Comparison of ENCODE assay signal across 17 cellular contexts in the genomic region with DNA sequence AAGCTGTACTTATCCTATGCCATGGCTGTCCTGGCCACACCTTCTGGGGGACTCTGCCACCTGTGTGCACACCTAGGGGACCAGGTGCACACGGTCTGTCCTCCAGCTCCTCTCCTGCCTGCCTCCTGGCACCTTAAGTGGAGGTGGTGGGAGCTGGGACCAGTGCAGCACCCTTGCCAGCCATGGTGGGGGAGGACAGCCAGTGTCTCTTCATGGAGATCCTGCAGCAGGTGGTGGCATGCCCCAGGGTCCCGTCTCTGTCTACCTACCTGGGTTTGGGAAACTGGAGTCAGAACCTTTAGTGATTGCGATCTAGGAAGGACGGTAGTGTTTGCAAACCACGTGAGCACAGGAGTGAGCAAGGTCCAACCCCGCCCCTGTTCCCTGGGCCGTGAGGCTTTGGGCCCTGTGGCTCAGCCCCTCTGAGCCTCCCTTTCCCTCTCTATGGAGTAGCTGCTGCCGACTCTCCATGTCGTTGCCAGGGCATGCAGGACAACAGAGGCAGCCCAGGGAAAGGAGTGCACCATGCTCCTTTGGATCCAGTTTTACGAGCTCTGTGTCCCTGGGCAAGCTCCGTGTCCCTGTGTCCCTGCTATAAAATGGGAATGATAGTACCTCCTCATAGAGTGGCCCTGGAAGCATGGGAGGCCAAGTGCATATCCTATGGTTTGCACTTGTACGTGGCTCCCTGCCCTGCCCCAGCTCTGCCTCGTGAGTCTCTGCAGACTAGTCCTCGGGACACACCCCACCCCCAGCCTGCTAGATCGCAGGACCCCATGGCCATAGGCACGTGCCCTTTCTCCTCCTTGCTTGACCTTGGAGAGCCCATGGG. TPM values are rescaled to one million over a fixed set of nuclear protein-coding genes. Genes with fewer than 3 reads are reported as not detected.
DNase-seq lines count a peak whose midpoint lies in the region; ATAC-seq and TF ChIP-seq lines count a peak whose summit lies in the region.
"Had no signal": no experiment of that assay in that cellular context is flagged by ENCODE, and none has a peak within 500 bp of the region (broad histone marks: within the 10 kb centered on the region; RNA-seq: fewer than 3 reads in every experiment).

No MANE protein-coding gene starts in this region.

- DNase-seq in left cardiac atrium (peak; percentile 16), left ventricle myocardium superior (no peak), mucosa of gallbladder (ENCODE audit: low spot score) (peak; percentile 57), upper lobe of right lung (no peak), uterus (no peak)
- no peak for DNase-seq in stimulated activated CD8-positive, alpha-beta memory T cell treated with anti-CD3 and anti-CD28 coated beads, Interleukin-4, amount 100 ng/mL, for 48 hours
- DNase-seq: activated effector memory CD4-positive, alpha-beta T cell treated with Interleukin-2 at 50 U/mL for 16 hours; GM23248; hippocampal formation; left lung; nephron progenitor cell; retina; stimulated activated CD4-positive, alpha-beta T cell treated with anti-CD3 and anti-CD28 coated beads, Interleukin-1b, Interleukin-23, amount 100 ng/mL, for 48 hours; T-helper 1 cell had no signal

- TF ChIP-seq CTCF in upper lobe of right lung (IDR thresholded peaks at IDR 0.05) (no peak), uterus (IDR thresholded peaks at IDR 0.05) (no peak)

- H3K4me1 ChIP-seq in upper lobe of right lung = peaks cover 38% of the 10 kb centered on the region
- no peaks in the 10 kb centered on the region for H3K4me1 ChIP-seq in uterus

- no peaks in the 10 kb centered on the region for H3K9me3 ChIP-seq in upper lobe of right lung
- no peaks in the 10 kb centered on the region for H3K9me3 ChIP-seq in uterus
- H3K9me3 ChIP-seq: left lung had no signal

- ATAC-seq in left cardiac atrium (no peak), left ventricle myocardium superior (no peak), esophagus mucosa (peak; percentile 42), upper lobe of right lung (no peak), HG02588 (IDR thresholded peaks at IDR 0.05; ENCODE audit: unreplicated experiment) (no peak)
- ATAC-seq: left lung had no signal

- no peak overlapping the region for H3K4me3 ChIP-seq in upper lobe of right lung
- H3K4me3 ChIP-seq in uterus = no peak overlapping the region
- H3K4me3 ChIP-seq: GM23248, left lung had no signal

- intact Hi-C loops in left cardiac atrium (cut with DNase I) (no loop called here), left ventricle myocardium superior (cut with micrococcal nuclease) (no loop called here), upper lobe of right lung (cut with DNase I) (no loop called here), uterus (cut with DNase I; ENCODE audit: low total_unique reads) (no loop called here)

- H3K27ac ChIP-seq in upper lobe of right lung (peak overlapping the region; percentile 73), uterus (peak overlapping the region in 1 of 2 donors; percentile 72)
- H3K27ac ChIP-seq: GM23248 had no signal

- H3K27me3 ChIP-seq in upper lobe of right lung (peaks cover 4% of the 10 kb centered on the region), uterus (no peaks in the 10 kb centered on the region)

- H3K36me3 ChIP-seq in upper lobe of right lung = no peaks in the 10 kb centered on the region
- H3K36me3 ChIP-seq in uterus = no peaks in the 10 kb centered on the region
- H3K36me3 ChIP-seq: left lung had no signal

- no peak for TF ChIP-seq POLR2A in uterus (IDR thresholded peaks at IDR 0.05)

RNA-seq across cellular contexts. Expression of a gene that starts 7.1 kb away (rescaled TPM):
- 10 to 100 TPM; 22.9 to 41.9 TPM for total RNA-seq in left cardiac atrium
- total RNA-seq in left ventricle myocardium superior = 18.6 TPM
- 93.7 TPM for total RNA-seq in esophagus mucosa
- 312 TPM for total RNA-seq in mucosa of gallbladder
- total RNA-seq in upper lobe of right lung = 66.9 TPM
- 10 to 100 TPM in 1 of 4 donors, 1 to 10 TPM in 3; 6.5 to 87.0 (median 7.8) TPM for total RNA-seq in uterus

RNA-seq across cellular contexts. Expression of a gene that starts 32.6 kb away (rescaled TPM):
- total RNA-seq in left cardiac atrium (1 to 10 TPM in 1 of 2 donors, under 1 TPM in 1; 0.97 to 1.1 TPM), left ventricle myocardium superior (0.82 TPM), esophagus mucosa (0.84 TPM), mucosa of gallbladder (0.60 TPM), upper lobe of right lung (5.8 TPM), uterus (1 to 10 TPM in 3 of 4 donors, not detected in 1; 1.0 to 3.2 (median 2.5) TPM)
- total RNA-seq: A673, GM23248 had no signal

RNA-seq across cellular contexts. Expression of a gene that starts 59.1 kb away (rescaled TPM):
- total RNA-seq in left cardiac atrium (not detected), left ventricle myocardium superior (not detected), esophagus mucosa (not detected), mucosa of gallbladder (1.9 TPM), upper lobe of right lung (not detected), uterus (1 to 10 TPM in 1 of 4 donors, under 1 TPM in 1, not detected in 2; 0.18 to 5.4 TPM)
- total RNA-seq: A673, GM23248 had no signal

Comparison
In these comparisons a context has a peak if more than half of its experiments do, and no peak if none do; other contexts are left out.
1. DNase-seq: peak in left cardiac atrium (single experiment) and mucosa of gallbladder (single experiment); none in left ventricle myocardium superior (single experiment), upper lobe of right lung (single experiment), stimulated activated CD8-positive, alpha-beta memory T cell treated with anti-CD3 and anti-CD28 coated beads, Interleukin-4, amount 100 ng/mL, for 48 hours (single experiment) and uterus (0 of 2).